ENCODE assay signal across 13 cellular contexts in the genomic region with DNA sequence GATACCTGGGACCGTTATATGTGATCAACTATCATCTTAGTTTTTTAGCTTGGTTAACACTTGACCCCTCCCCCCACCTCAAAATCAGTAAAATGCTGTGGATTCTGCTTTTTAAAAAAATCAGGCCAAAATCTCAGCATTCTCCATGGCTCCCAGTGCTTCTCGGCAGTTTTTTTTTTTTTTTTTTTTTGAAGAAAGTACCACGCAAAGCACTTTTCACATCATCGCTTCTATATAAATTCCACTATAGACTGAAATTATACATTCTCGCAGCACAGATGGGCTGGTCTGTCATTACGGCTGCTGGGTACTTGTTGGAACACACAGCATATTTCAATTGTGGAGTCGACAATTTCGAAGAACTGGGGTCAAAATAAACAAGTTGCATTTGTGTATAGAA.
DNase-seq lines count a peak whose midpoint lies in the region; ATAC-seq and TF ChIP-seq lines count a peak whose summit lies in the region.
"Had no signal": no experiment of that assay in that cellular context is flagged by ENCODE, and none has a peak within 500 bp of the region (broad histone marks: within the 10 kb centered on the region; RNA-seq: fewer than 3 reads in every experiment).

No MANE protein-coding gene starts in this region.

- peaks cover 80% of the 10 kb centered on the region for H3K36me3 ChIP-seq in SK-N-MC (ENCODE audit: insufficient read depth, low read length)

- peak overlapping the region; percentile 94 for H3K27ac ChIP-seq in SK-N-MC
- peak overlapping the region in 19 of 21 experiments; percentile 14 to 100 (median 98) for H3K27ac ChIP-seq in skin epidermis
- H3K27ac ChIP-seq: HL-60 had no signal

- peak overlapping the region; percentile 100 for H3K9ac ChIP-seq in SK-N-MC (ENCODE audit: insufficient read length)

- H3K9me3 ChIP-seq in SK-N-MC (ENCODE audit: low read depth, low read length) = no peaks in the 10 kb centered on the region

- no peak for ATAC-seq in GM18868 (IDR thresholded peaks at IDR 0.05; ENCODE audit: unreplicated experiment)
- ATAC-seq in HG03039 (IDR thresholded peaks at IDR 0.05; ENCODE audit: unreplicated experiment) = no peak
- ATAC-seq: activated CD4-positive, CD25-positive, alpha-beta regulatory T cell treated with anti-CD3 and anti-CD28 coated beads, Interleukin-2, amount 50 U/mL, for 24 hours; activated T-helper 17 cell treated with anti-CD3 and anti-CD28 coated beads, Interleukin-2, amount 50 U/mL, for 72 hours had no signal

- DNase-seq in Caki2 (ENCODE audit: low read depth) = peak; percentile 55
- DNase-seq in SK-N-MC (ENCODE audit: low read depth, low spot score) = no peak
- peak; percentile 55 for DNase-seq in fibroblast of the aortic adventitia (ENCODE audit: low read depth)
- DNase-seq in activated T-cell treated with anti-CD3 and anti-CD28 coated beads, Interleukin-2, amount 50 U/mL, for 1 hour = no peak
- DNase-seq in stimulated activated CD4-positive, alpha-beta T cell treated with anti-CD3 and anti-CD28 coated beads, Interleukin-1b, Interleukin-23, amount 100 ng/mL, for 48 hours = no peak
- DNase-seq: CD4-positive, CD25-positive, alpha-beta regulatory T cell; cortex of kidney had no signal

- H3K4me3 ChIP-seq in SK-N-MC (peak overlapping the region; percentile 89), fibroblast of the aortic adventitia (ENCODE audit: low read depth, low read length) (peak overlapping the region; percentile 98), skin epidermis (peak overlapping the region in 4 of 7 experiments; percentile 46 to 94 (median 64))

- TF ChIP-seq CTCF in fibroblast of the aortic adventitia (IDR thresholded peaks at IDR 0.05; ENCODE audit: insufficient read depth, low read length) = no peak

- in situ Hi-C loops in Caki2 (cut with HindIII; ENCODE audit: low pct_unique_long_range_greater_than_20kb, low sequenced_read_pairs) = no loop called here

Comparison
In these comparisons a context has a peak if more than half of its experiments do, and no peak if none do; other contexts are left out.
1. DNase-seq: peak in Caki2 (single experiment) and fibroblast of the aortic adventitia (single experiment); none in SK-N-MC (single experiment), activated T-cell treated with anti-CD3 and anti-CD28 coated beads, Interleukin-2, amount 50 U/mL, for 1 hour (single experiment) and stimulated activated CD4-positive, alpha-beta T cell treated with anti-CD3 and anti-CD28 coated beads, Interleukin-1b, Interleukin-23, amount 100 ng/mL, for 48 hours (single experiment).
2. Peak in every context shown above with its lines, with median percentiles within 50 percentile points of each other: H3K4me3 ChIP-seq.